Comparison of ENCODE assay signal across 17 cellular contexts in the genomic region with DNA sequence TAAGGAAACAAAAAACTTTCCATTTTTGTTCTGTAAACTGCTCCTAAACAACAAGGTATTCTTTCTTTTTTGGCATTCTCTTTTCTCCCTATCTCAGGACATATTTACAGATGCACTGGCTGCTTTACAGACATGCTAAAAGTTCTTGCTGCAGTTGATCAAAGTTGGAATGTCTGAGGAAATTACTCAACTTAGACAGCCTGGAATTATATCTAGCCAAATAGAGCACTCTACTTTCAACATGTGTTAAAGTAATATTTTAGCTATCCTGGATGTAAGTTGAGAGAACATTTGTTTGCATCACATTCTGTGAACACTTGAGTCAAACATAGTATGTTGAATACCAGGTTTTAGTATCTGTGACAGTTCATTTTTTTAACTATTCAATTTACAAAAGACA.
"Had no signal": no experiment of that assay in that cellular context is flagged by ENCODE, and none has a peak within 500 bp of the region (broad histone marks: within the 10 kb centered on the region; RNA-seq: fewer than 3 reads in every experiment).

No MANE protein-coding gene starts in this region.

- H3K79me2 ChIP-seq: parathyroid adenoma had no signal

- H3K27ac ChIP-seq: cardiac muscle cell, dorsolateral prefrontal cortex, parathyroid adenoma, thyroid gland had no signal

- ATAC-seq: stimulated activated memory B cell treated with anti-CD40 and anti-IgM and Interleukin-4, amounts not matched to agents 10 μg/mL and 1 μg/mL and 100 μg/mL, for 72 hours had no signal

- H3K27me3 ChIP-seq: ascending aorta, cardiac muscle cell, dorsolateral prefrontal cortex, thyroid gland had no signal

- DNase-seq: activated CD4-positive, alpha-beta T cell treated with anti-CD3 and anti-CD28 coated beads, Interleukin-2, amount 10 ng/mL, durations not matched to agents 7 days and 5 days; activated CD4-positive, CD25-positive, alpha-beta regulatory T cell; activated CD8-positive, alpha-beta memory T cell treated with anti-CD3 and anti-CD28 coated beads, Interleukin-2, amount 50 U/mL, for 48 hours; activated naive CD8-positive, alpha-beta T cell treated with anti-CD3 and anti-CD28 coated beads, Interleukin-2, amount 10 ng/mL, durations not matched to agents 7 days and 5 days; dorsolateral prefrontal cortex; endodermal cell; head of caudate nucleus; naive B cell; stimulated activated CD4-positive, alpha-beta T cell treated with anti-CD3 and anti-CD28 coated beads, Interleukin-2, amount 100 ng/mL, for 48 hours; thyroid gland had no signal

- H2AFZ ChIP-seq: parathyroid adenoma had no signal

- H3K4me1 ChIP-seq: parathyroid adenoma had no signal

- H3K9me3 ChIP-seq: ascending aorta, thyroid gland had no signal

- FAIRE-seq: frontal cortex, urothelium cell line had no signal

- H3K36me3 ChIP-seq: thyroid gland had no signal

- H3K4me3 ChIP-seq: ascending aorta, cardiac muscle cell, dorsolateral prefrontal cortex, lung, thyroid gland had no signal

- H3K9ac ChIP-seq: parathyroid adenoma had no signal
